Comparison of ENCODE assay signal across 20 cellular contexts in genomic region chrX:31154941-31155340, GRCh38.
DNase-seq lines count a peak whose midpoint lies in the region; ATAC-seq and TF ChIP-seq lines count a peak whose summit lies in the region.
"Had no signal": no experiment of that assay in that cellular context is flagged by ENCODE, and none has a peak within 500 bp of the region (broad histone marks: within the 10 kb centered on the region; RNA-seq: fewer than 3 reads in every experiment).

No MANE protein-coding gene starts in this region.

- no peak for TF ChIP-seq CTCF in glutamatergic neuron (IDR thresholded peaks at IDR 0.05; ENCODE audit: partially characterized antibody, unreplicated experiment)

- DNase-seq in NCI-H1092 treated with DMSO at 0.1 percent for 48 hours (lab: John Stamatoyannopoulos, UW) = peak; percentile 1
- no peak for DNase-seq in NCI-H1092 (lab: John Stamatoyannopoulos, UW)
- peak; percentile 18 for DNase-seq in NCI-H1436 (lab: John Stamatoyannopoulos, UW)
- peak; percentile 7 for DNase-seq in SHP77 treated with DMSO at 0.1 percent for 48 hours (lab: John Stamatoyannopoulos, UW)
- peak; percentile 5 for DNase-seq in left kidney (ENCODE audit: low read depth, low spot score)
- no peak for DNase-seq in glutamatergic neuron
- DNase-seq in stimulated activated CD8-positive, alpha-beta memory T cell treated with anti-CD3 and anti-CD28 coated beads, Interleukin-4, amount 100 ng/mL, for 48 hours = no peak
- DNase-seq: 8988T, ACHN, DMS53, HCEC 1CT, IMR-90, KG1, MG63, NCI-H1694, NCI-H524, OCI-M1, Peyer's patch, T-cell had no signal

- H3K27me3 Mint-ChIP-seq in glutamatergic neuron (ENCODE audit: unreplicated experiment) = no peaks in the 10 kb centered on the region

- no peak for ATAC-seq in HG02610 (IDR thresholded peaks at IDR 0.05; ENCODE audit: unreplicated experiment)
- ATAC-seq: T-cell had no signal

- no peaks in the 10 kb centered on the region for H3K36me3 Mint-ChIP-seq in glutamatergic neuron (ENCODE audit: unreplicated experiment)
- H3K36me3 Mint-ChIP-seq: T-cell had no signal

- H3K4me1 Mint-ChIP-seq in glutamatergic neuron (ENCODE audit: low read depth, unreplicated experiment) = no peaks in the 10 kb centered on the region
- H3K4me1 Mint-ChIP-seq: T-cell had no signal

- no peaks in the 10 kb centered on the region for H3K9me3 Mint-ChIP-seq in glutamatergic neuron (ENCODE audit: unreplicated experiment)
- H3K9me3 Mint-ChIP-seq: T-cell had no signal

- H3K4me3 Mint-ChIP-seq in glutamatergic neuron (ENCODE audit: unreplicated experiment) = no peak overlapping the region
- H3K4me3 Mint-ChIP-seq: T-cell had no signal

- no peak overlapping the region for H3K27ac Mint-ChIP-seq in glutamatergic neuron (ENCODE audit: unreplicated experiment)
- H3K27ac Mint-ChIP-seq: T-cell had no signal

Comparison
In these comparisons a context has a peak if more than half of its experiments do, and no peak if none do; other contexts are left out.
1. DNase-seq: peak in NCI-H1092 treated with DMSO at 0.1 percent for 48 hours (single experiment), NCI-H1436 (single experiment), SHP77 treated with DMSO at 0.1 percent for 48 hours (single experiment) and left kidney (single experiment); none in NCI-H1092 (single experiment), glutamatergic neuron (single experiment) and stimulated activated CD8-positive, alpha-beta memory T cell treated with anti-CD3 and anti-CD28 coated beads, Interleukin-4, amount 100 ng/mL, for 48 hours (single experiment).